Comparison of ENCODE assay signal across 24 cellular contexts in genomic region chr10:120977892-120978291, GRCh38.
"Had no signal": no experiment of that assay in that cellular context is flagged by ENCODE, and none has a peak within 500 bp of the region (broad histone marks: within the 10 kb centered on the region; RNA-seq: fewer than 3 reads in every experiment).

No MANE protein-coding gene starts in this region.

- ATAC-seq: activated CD4-positive, CD25-positive, alpha-beta regulatory T cell treated with anti-CD3 and anti-CD28 coated beads, Interleukin-2, amount 50 U/mL, for 24 hours; activated T-cell treated with anti-CD3 and anti-CD28 coated beads, Interleukin-2, amount 50 U/mL, for 4 hours; activated T-helper 17 cell treated with anti-CD3 and anti-CD28 coated beads, Interleukin-2, amount 50 U/mL, for 72 hours; left lobe of liver; naive thymus-derived CD4-positive, alpha-beta T cell had no signal

- H3K9me3 Mint-ChIP-seq: activated CD4-positive, alpha-beta memory T cell treated with anti-CD3 and anti-CD28 coated beads for 36 hours; activated T-cell treated with anti-CD3 and anti-CD28 coated beads, Interleukin-2, amount 50 U/mL, for 4 hours; central memory CD8-positive, alpha-beta T cell had no signal

- H3K27ac ChIP-seq: right atrium auricular region, tibial nerve, VCaP had no signal

- H3K27ac Mint-ChIP-seq: activated CD4-positive, alpha-beta memory T cell treated with anti-CD3 and anti-CD28 coated beads for 36 hours; activated T-helper 17 cell treated with anti-CD3 and anti-CD28 coated beads, Interleukin-2, amount 50 U/mL, for 72 hours; dendritic cell treated with granulocyte-macrophage colony-stimulating factor and Interleukin-4, amounts not matched to agents 40 ng/mL and 50 ng/mL, for 4 days; endodermal cell; immature natural killer cell; naive thymus-derived CD4-positive, alpha-beta T cell; T-helper 1 cell treated with Interleukin-12 subunit alpha and Interleukin-12 subunit beta and Interleukin-4 antibody, amounts not matched to agents 30 μg/mL and 1 μg/mL, for 36 hours had no signal

- H3K36me3 Mint-ChIP-seq: activated CD4-positive, alpha-beta memory T cell treated with anti-CD3 and anti-CD28 coated beads for 36 hours; immature natural killer cell had no signal

- H3K36me3 ChIP-seq: right atrium auricular region, tibial nerve had no signal

- H3K4me1 Mint-ChIP-seq: activated T-helper 17 cell treated with anti-CD3 and anti-CD28 coated beads, Interleukin-2, amount 50 U/mL, for 72 hours had no signal

- H3K4me3 Mint-ChIP-seq: activated CD4-positive, alpha-beta memory T cell treated with anti-CD3 and anti-CD28 coated beads for 36 hours; activated T-cell treated with anti-CD3 and anti-CD28 coated beads, Interleukin-2, amount 50 U/mL, for 4 hours; activated T-helper 17 cell treated with anti-CD3 and anti-CD28 coated beads, Interleukin-2, amount 50 U/mL, for 72 hours; central memory CD8-positive, alpha-beta T cell; dendritic cell treated with granulocyte-macrophage colony-stimulating factor and Interleukin-4, amounts not matched to agents 40 ng/mL and 50 ng/mL, for 4 days; endodermal cell; immature natural killer cell; T-helper 1 cell treated with Interleukin-12 subunit alpha and Interleukin-12 subunit beta and Interleukin-4 antibody, amounts not matched to agents 30 μg/mL and 1 μg/mL, for 36 hours had no signal

- H3K4me3 ChIP-seq: right atrium auricular region, tibial nerve had no signal

- DNase-seq: activated CD4-positive, alpha-beta memory T cell treated with anti-CD3 and anti-CD28 coated beads for 36 hours; activated CD4-positive, alpha-beta T cell treated with anti-CD3 and anti-CD28 coated beads for 48 hours; activated gamma-delta T cell treated with Interleukin-2 at 50 U/mL for 16 hours; activated naive CD4-positive, alpha-beta T cell treated with anti-CD3 and anti-CD28 coated beads, Interleukin-2, amount 50 U/mL, for 16 hours; activated T-cell treated with anti-CD3 and anti-CD28 coated beads, Interleukin-2, amount 50 U/mL, for 4 hours; endodermal cell; head of caudate nucleus; hypothalamus; immature natural killer cell; kidney; naive thymus-derived CD4-positive, alpha-beta T cell; stimulated activated CD4-positive, alpha-beta T cell treated with anti-CD3 and anti-CD28 coated beads, Interleukin-2, amount 100 ng/mL, for 48 hours; stimulated activated naive CD4-positive, alpha-beta T cell treated with Interleukin-2 at 50 U/mL for 16 hours; SW 1271; T-helper 9 cell had no signal
